In genomic region chr15:77944002-77944867, GRCh38 we compare ENCODE assay signal across 1 cellular context.
A peak's percentile ranks its signal among the peaks of the same experiment; 100 is the strongest.
TF ChIP-seq lines count a peak whose summit lies in the region.

No MANE protein-coding gene starts in this region.

TF ChIP-seq in HepG2, 621 proteins besides CTCF, POLR2A, EP300 and RAD21 (continued from another document and continues in another):
- TF ChIP-seq LCORL (IDR thresholded peaks at IDR 0.05) (no peak), LCORL (CRISPR knock-in tag; IDR thresholded peaks at IDR 0.05) (no peak), SCMH1 (CRISPR knock-in tag; IDR thresholded peaks at IDR 0.05; ENCODE audit: borderline replicate concordance) (no peak), ZNF484 (CRISPR knock-in tag; IDR thresholded peaks at IDR 0.05; ENCODE audit: borderline replicate concordance, low read depth) (no peak), ZNF720 (CRISPR knock-in tag; IDR thresholded peaks at IDR 0.05) (no peak), EEA1 (CRISPR knock-in tag; IDR thresholded peaks at IDR 0.05; ENCODE audit: borderline replicate concordance) (no peak), YEATS2 (CRISPR knock-in tag; IDR thresholded peaks at IDR 0.05; ENCODE audit: borderline replicate concordance) (no peak), MIER2 (CRISPR knock-in tag; IDR thresholded peaks at IDR 0.05) (no peak), NAIF1 (CRISPR knock-in tag; IDR thresholded peaks at IDR 0.05; ENCODE audit: borderline replicate concordance) (0 out of 2 replicates have a peak, but pooled peaks have one; percentile 39), ZNF780A (CRISPR knock-in tag; IDR thresholded peaks at IDR 0.05) (0 out of 2 replicates have a peak, but pooled peaks have one; percentile 31), CBX5 (CRISPR knock-in tag; IDR thresholded peaks at IDR 0.05; ENCODE audit: borderline replicate concordance) (no peak), NCOA2 (CRISPR knock-in tag; IDR thresholded peaks at IDR 0.05) (peak; percentile 50), ZNF546 (CRISPR knock-in tag; conservative IDR thresholded peaks at IDR 0.05) (no peak), GABPA (IDR thresholded peaks at IDR 0.05; ENCODE audit: low read depth, low read length) (peak; percentile 54), GABPA (CRISPR knock-in tag; IDR thresholded peaks at IDR 0.05; ENCODE audit: low read depth) (peak; percentile 88), TFE3 (CRISPR knock-in tag; IDR thresholded peaks at IDR 0.05) (peak; percentile 72), ZNF639 (CRISPR knock-in tag; conservative IDR thresholded peaks at IDR 0.05) (no peak), ZNF550 (CRISPR knock-in tag; IDR thresholded peaks at IDR 0.05; ENCODE audit: borderline replicate concordance) (no peak), ZNF674 (CRISPR knock-in tag; IDR thresholded peaks at IDR 0.05; ENCODE audit: low read depth) (no peak), ZNF160 (CRISPR knock-in tag; IDR thresholded peaks at IDR 0.05) (peak; percentile 66; the same call in 1 of the 2 replicates), AKAP8 (CRISPR knock-in tag; IDR thresholded peaks at IDR 0.05) (no peak), TFAP4 (IDR thresholded peaks at IDR 0.05; ENCODE audit: borderline replicate concordance, low read depth) (peak; percentile 31; the same call in 1 of the 2 replicates), MAZ (IDR thresholded peaks at IDR 0.05; ENCODE audit: borderline replicate concordance, low read depth, low read length) (peak; percentile 36; the same call in 1 of the 2 replicates), MAZ (CRISPR knock-in tag; IDR thresholded peaks at IDR 0.05; ENCODE audit: low read depth) (peak; percentile 56), GATAD1 (CRISPR knock-in tag; IDR thresholded peaks at IDR 0.05) (no peak; the same call in 1 of the 2 replicates), ZFP37 (CRISPR knock-in tag; IDR thresholded peaks at IDR 0.05; ENCODE audit: borderline replicate concordance) (no peak), ZNF747 (CRISPR knock-in tag; IDR thresholded peaks at IDR 0.05; ENCODE audit: borderline replicate concordance) (no peak), ZNF3 (CRISPR knock-in tag; IDR thresholded peaks at IDR 0.05) (no peak), MTF1 (CRISPR knock-in tag; IDR thresholded peaks at IDR 0.05) (no peak), ZFAT (CRISPR knock-in tag; conservative IDR thresholded peaks at IDR 0.05) (no peak), ZNF260 (CRISPR knock-in tag; IDR thresholded peaks at IDR 0.05; ENCODE audit: borderline replicate concordance, low read depth) (no peak), ZNF230 (CRISPR knock-in tag; IDR thresholded peaks at IDR 0.05) (no peak), ZNF292 (CRISPR knock-in tag; IDR thresholded peaks at IDR 0.05; ENCODE audit: borderline replicate concordance, low read depth) (no peak), KDM5B (CRISPR knock-in tag; IDR thresholded peaks at IDR 0.05; ENCODE audit: borderline replicate concordance) (no peak; the same call in 1 of the 2 replicates), ZKSCAN1 (IDR thresholded peaks at IDR 0.05; ENCODE audit: low read length) (no peak), ZNF556 (CRISPR knock-in tag; IDR thresholded peaks at IDR 0.05; ENCODE audit: borderline replicate concordance) (peak; percentile 67; the same call in 1 of the 2 replicates), SP5 (CRISPR knock-in tag; IDR thresholded peaks at IDR 0.05; ENCODE audit: borderline replicate concordance, low read depth) (peak; percentile 29; the same call in 1 of the 2 replicates), ZZZ3 (CRISPR knock-in tag; IDR thresholded peaks at IDR 0.05; ENCODE audit: borderline replicate concordance) (no peak), HDAC6 (IDR thresholded peaks at IDR 0.05; ENCODE audit: low read depth, low read length) (no peak), ZNF703 (CRISPR knock-in tag; IDR thresholded peaks at IDR 0.05; ENCODE audit: borderline replicate concordance) (no peak), JUNB (CRISPR knock-in tag; IDR thresholded peaks at IDR 0.05; ENCODE audit: borderline replicate concordance) (no peak), CBX2 (IDR thresholded peaks at IDR 0.05; ENCODE audit: low read depth, low read length) (no peak), CBX2 (CRISPR knock-in tag; IDR thresholded peaks at IDR 0.05; ENCODE audit: low read depth) (no peak), ZSCAN21 (CRISPR knock-in tag; IDR thresholded peaks at IDR 0.05; ENCODE audit: borderline replicate concordance) (no peak), SIX1 (CRISPR knock-in tag; IDR thresholded peaks at IDR 0.05; ENCODE audit: borderline replicate concordance) (no peak), ZNF598 (CRISPR knock-in tag; IDR thresholded peaks at IDR 0.05; ENCODE audit: borderline replicate concordance) (no peak), ZNF746 (CRISPR knock-in tag; IDR thresholded peaks at IDR 0.05) (no peak), ASH2L (IDR thresholded peaks at IDR 0.05; ENCODE audit: insufficient read length, low read depth, low read length) (no peak), ZNF512 (CRISPR knock-in tag; IDR thresholded peaks at IDR 0.05) (no peak), FOXC1 (CRISPR knock-in tag; IDR thresholded peaks at IDR 0.05; ENCODE audit: borderline replicate concordance) (no peak), ZNF776 (CRISPR knock-in tag; IDR thresholded peaks at IDR 0.05) (no peak)
- TF ChIP-seq, protein P1, sequence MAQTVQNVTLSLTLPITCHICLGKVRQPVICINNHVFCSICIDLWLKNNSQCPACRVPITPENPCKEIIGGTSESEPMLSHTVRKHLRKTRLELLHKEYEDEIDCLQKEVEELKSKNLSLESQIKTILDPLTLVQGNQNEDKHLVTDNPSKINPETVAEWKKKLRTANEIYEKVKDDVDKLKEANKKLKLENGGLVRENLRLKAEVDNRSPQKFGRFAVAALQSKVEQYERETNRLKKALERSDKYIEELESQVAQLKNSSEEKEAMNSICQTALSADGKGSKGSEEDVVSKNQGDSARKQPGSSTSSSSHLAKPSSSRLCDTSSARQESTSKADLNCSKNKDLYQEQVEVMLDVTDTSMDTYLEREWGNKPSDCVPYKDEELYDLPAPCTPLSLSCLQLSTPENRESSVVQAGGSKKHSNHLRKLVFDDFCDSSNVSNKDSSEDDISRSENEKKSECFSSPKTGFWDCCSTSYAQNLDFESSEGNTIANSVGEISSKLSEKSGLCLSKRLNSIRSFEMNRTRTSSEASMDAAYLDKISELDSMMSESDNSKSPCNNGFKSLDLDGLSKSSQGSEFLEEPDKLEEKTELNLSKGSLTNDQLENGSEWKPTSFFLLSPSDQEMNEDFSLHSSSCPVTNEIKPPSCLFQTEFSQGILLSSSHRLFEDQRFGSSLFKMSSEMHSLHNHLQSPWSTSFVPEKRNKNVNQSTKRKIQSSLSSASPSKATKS (CRISPR knock-in tag; IDR thresholded peaks at IDR 0.05), result no peak
- TF ChIP-seq, protein P2, sequence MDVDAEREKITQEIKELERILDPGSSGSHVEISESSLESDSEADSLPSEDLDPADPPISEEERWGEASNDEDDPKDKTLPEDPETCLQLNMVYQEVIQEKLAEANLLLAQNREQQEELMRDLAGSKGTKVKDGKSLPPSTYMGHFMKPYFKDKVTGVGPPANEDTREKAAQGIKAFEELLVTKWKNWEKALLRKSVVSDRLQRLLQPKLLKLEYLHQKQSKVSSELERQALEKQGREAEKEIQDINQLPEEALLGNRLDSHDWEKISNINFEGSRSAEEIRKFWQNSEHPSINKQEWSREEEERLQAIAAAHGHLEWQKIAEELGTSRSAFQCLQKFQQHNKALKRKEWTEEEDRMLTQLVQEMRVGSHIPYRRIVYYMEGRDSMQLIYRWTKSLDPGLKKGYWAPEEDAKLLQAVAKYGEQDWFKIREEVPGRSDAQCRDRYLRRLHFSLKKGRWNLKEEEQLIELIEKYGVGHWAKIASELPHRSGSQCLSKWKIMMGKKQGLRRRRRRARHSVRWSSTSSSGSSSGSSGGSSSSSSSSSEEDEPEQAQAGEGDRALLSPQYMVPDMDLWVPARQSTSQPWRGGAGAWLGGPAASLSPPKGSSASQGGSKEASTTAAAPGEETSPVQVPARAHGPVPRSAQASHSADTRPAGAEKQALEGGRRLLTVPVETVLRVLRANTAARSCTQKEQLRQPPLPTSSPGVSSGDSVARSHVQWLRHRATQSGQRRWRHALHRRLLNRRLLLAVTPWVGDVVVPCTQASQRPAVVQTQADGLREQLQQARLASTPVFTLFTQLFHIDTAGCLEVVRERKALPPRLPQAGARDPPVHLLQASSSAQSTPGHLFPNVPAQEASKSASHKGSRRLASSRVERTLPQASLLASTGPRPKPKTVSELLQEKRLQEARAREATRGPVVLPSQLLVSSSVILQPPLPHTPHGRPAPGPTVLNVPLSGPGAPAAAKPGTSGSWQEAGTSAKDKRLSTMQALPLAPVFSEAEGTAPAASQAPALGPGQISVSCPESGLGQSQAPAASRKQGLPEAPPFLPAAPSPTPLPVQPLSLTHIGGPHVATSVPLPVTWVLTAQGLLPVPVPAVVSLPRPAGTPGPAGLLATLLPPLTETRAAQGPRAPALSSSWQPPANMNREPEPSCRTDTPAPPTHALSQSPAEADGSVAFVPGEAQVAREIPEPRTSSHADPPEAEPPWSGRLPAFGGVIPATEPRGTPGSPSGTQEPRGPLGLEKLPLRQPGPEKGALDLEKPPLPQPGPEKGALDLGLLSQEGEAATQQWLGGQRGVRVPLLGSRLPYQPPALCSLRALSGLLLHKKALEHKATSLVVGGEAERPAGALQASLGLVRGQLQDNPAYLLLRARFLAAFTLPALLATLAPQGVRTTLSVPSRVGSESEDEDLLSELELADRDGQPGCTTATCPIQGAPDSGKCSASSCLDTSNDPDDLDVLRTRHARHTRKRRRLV (CRISPR knock-in tag; IDR thresholded peaks at IDR 0.05), result no peak
- TF ChIP-seq, protein P3, sequence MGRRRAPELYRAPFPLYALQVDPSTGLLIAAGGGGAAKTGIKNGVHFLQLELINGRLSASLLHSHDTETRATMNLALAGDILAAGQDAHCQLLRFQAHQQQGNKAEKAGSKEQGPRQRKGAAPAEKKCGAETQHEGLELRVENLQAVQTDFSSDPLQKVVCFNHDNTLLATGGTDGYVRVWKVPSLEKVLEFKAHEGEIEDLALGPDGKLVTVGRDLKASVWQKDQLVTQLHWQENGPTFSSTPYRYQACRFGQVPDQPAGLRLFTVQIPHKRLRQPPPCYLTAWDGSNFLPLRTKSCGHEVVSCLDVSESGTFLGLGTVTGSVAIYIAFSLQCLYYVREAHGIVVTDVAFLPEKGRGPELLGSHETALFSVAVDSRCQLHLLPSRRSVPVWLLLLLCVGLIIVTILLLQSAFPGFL (CRISPR knock-in tag; IDR thresholded peaks at IDR 0.05), result no peak
- TF ChIP-seq, protein P4, sequence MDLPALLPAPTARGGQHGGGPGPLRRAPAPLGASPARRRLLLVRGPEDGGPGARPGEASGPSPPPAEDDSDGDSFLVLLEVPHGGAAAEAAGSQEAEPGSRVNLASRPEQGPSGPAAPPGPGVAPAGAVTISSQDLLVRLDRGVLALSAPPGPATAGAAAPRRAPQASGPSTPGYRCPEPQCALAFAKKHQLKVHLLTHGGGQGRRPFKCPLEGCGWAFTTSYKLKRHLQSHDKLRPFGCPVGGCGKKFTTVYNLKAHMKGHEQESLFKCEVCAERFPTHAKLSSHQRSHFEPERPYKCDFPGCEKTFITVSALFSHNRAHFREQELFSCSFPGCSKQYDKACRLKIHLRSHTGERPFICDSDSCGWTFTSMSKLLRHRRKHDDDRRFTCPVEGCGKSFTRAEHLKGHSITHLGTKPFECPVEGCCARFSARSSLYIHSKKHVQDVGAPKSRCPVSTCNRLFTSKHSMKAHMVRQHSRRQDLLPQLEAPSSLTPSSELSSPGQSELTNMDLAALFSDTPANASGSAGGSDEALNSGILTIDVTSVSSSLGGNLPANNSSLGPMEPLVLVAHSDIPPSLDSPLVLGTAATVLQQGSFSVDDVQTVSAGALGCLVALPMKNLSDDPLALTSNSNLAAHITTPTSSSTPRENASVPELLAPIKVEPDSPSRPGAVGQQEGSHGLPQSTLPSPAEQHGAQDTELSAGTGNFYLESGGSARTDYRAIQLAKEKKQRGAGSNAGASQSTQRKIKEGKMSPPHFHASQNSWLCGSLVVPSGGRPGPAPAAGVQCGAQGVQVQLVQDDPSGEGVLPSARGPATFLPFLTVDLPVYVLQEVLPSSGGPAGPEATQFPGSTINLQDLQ (CRISPR knock-in tag; IDR thresholded peaks at IDR 0.05), result no peak
